Comparison of ENCODE assay signal across 7 cellular contexts in genomic region chr17:4492762-4493561, GRCh38. TPM values are rescaled to one million over a fixed set of nuclear protein-coding genes. Genes with fewer than 3 reads are reported as not detected.
DNase-seq lines count a peak whose midpoint lies in the region; ATAC-seq and TF ChIP-seq lines count a peak whose summit lies in the region.

No MANE protein-coding gene starts in this region.

- TF ChIP-seq CTCF in dorsolateral prefrontal cortex (IDR thresholded peaks at IDR 0.05 in 54 of 56, conservative IDR thresholded peaks at IDR 0.05 in 2 of 56; ENCODE audit: low read depth in 1 of 56, partially characterized antibody in 56 of 56) (no peak), neural progenitor cell (IDR thresholded peaks at IDR 0.05) (no peak), suprapubic skin (IDR thresholded peaks at IDR 0.05) (no peak)

- no peaks in the 10 kb centered on the region for H3K4me1 ChIP-seq in neural progenitor cell
- no peaks in the 10 kb centered on the region for H3K4me1 ChIP-seq in suprapubic skin

- H3K27me3 ChIP-seq in H7 (ENCODE audit: control insufficient read depth, insufficient read depth, low read length) (peaks cover 14% of the 10 kb centered on the region), dorsolateral prefrontal cortex (no peaks in the 10 kb centered on the region), neural progenitor cell (peaks cover 27% of the 10 kb centered on the region), suprapubic skin (peaks cover 6% of the 10 kb centered on the region)

- no peaks in the 10 kb centered on the region for H3K9me3 ChIP-seq in neural progenitor cell (ENCODE audit: low read depth)
- H3K9me3 ChIP-seq in suprapubic skin, result no peaks in the 10 kb centered on the region

- no peaks in the 10 kb centered on the region for H3K36me3 Mint-ChIP-seq in neural progenitor cell

- no peak overlapping the region for H3K4me3 ChIP-seq in H7 (ENCODE audit: insufficient read depth, low read depth, low read length)
- H3K4me3 ChIP-seq in dorsolateral prefrontal cortex, result no peak overlapping the region
- H3K4me3 ChIP-seq in neural progenitor cell, result no peak overlapping the region
- no peak overlapping the region for H3K4me3 ChIP-seq in suprapubic skin

- peak overlapping the region; percentile 13 for H3K4me3 Mint-ChIP-seq in neural progenitor cell

- no peak for TF ChIP-seq POLR2A in suprapubic skin (IDR thresholded peaks at IDR 0.05)

- TF ChIP-seq EP300 in suprapubic skin (IDR thresholded peaks at IDR 0.05), result no peak

- peaks cover 18% of the 10 kb centered on the region for H4K20me1 ChIP-seq in neural progenitor cell (ENCODE audit: low read depth)

- intact Hi-C loops in dorsolateral prefrontal cortex (cut with DNase I), result loop anchor here in 1 of 2 donors (10.0 kb wide), 1 partner anchor 68 kb away; no protein-coding TSS in a partner anchor

- no peak for ATAC-seq in GM21381 (IDR thresholded peaks at IDR 0.05; ENCODE audit: unreplicated experiment)

- H3K27ac ChIP-seq in dorsolateral prefrontal cortex (peak overlapping the region in 39 of 59 donors; percentile 1 to 75 (median 46)), neural progenitor cell (no peak overlapping the region), suprapubic skin (no peak overlapping the region)

- 34% methylated on average over 20 of the region's 20 CpGs for WGBS in suprapubic skin

- H3K36me3 ChIP-seq in H7 (replicated peaks; ENCODE audit: control insufficient read depth, insufficient read depth, low read length) (no peaks in the 10 kb centered on the region), neural progenitor cell (no peaks in the 10 kb centered on the region), suprapubic skin (no peaks in the 10 kb centered on the region)

- DNase-seq in H7 (peak; percentile 95), NCI-H460 (ENCODE audit: extremely low read depth, low read depth) (peak; percentile 50), dorsolateral prefrontal cortex (peak in 1 of 10 donors; percentile 44), neural progenitor cell (ENCODE audit: low spot score) (peak; percentile 90), NCI-H2029 treated with DMSO at 0.1 percent for 48 hours (lab: John Stamatoyannopoulos, UW) (no peak), suprapubic skin (ENCODE audit: low spot score in 2 of 2) (no peak)

- no peak overlapping the region for H3K9ac ChIP-seq in neural progenitor cell

- H3K27ac Mint-ChIP-seq in neural progenitor cell, result no peak overlapping the region

- no peak overlapping the region for H2AFZ ChIP-seq in neural progenitor cell (replicated peaks)

- no peaks in the 10 kb centered on the region for H3K9me3 Mint-ChIP-seq in neural progenitor cell

- H3K4me2 ChIP-seq in neural progenitor cell, result no peak overlapping the region

- H3K27me3 Mint-ChIP-seq in neural progenitor cell (ENCODE audit: insufficient read depth, low read depth), result peaks cover 22% of the 10 kb centered on the region

- no peaks in the 10 kb centered on the region for H3K79me2 ChIP-seq in neural progenitor cell (ENCODE audit: low read depth)

- H3K4me1 Mint-ChIP-seq in neural progenitor cell, result peaks cover 15% of the 10 kb centered on the region

- no peaks in the 10 kb centered on the region for H3F3A ChIP-seq in neural progenitor cell (ENCODE audit: low read depth)

RNA-seq across cellular contexts. Expression of gene SPNS2, which starts 5.7 kb away (rescaled TPM):
- 1.8 and 2.1 TPM in 2 replicates for total RNA-seq in H7 (2014; rRNA removed; shearing (Covaris generic))
- 0.52 TPM in 1 of 2 replicates, not detected in the other for total RNA-seq in NCI-H460 (2014; rRNA removed; shearing (Covaris generic))
- 0.25 TPM in 1 of 2 replicates, not detected in the other for polyA plus RNA-seq in NCI-H460 (2014; cell fraction: nucleus; rRNA removed)
- total RNA-seq in dorsolateral prefrontal cortex, result 100 to 1,000 TPM in 4 of 120 experiments, 10 to 100 TPM in 116; 41.1 to 115 (median 69.7) TPM
- 0.34 and 1.7 TPM in 2 replicates for total RNA-seq in neural progenitor cell (ENCODE audit: low replicate concordance)
- 10 to 100 TPM; 25.1 to 76.3 (median 49.6) TPM for total RNA-seq in suprapubic skin

RNA-seq across cellular contexts. Expression of gene SPNS3, which starts 59.2 kb away (rescaled TPM):
- total RNA-seq in H7 (2014; rRNA removed; shearing (Covaris generic)), result 0.52 TPM in 1 of 2 replicates, not detected in the other
- total RNA-seq in NCI-H460 (2014; rRNA removed; shearing (Covaris generic)), result not detected in 2 replicates
- not detected in 2 replicates for polyA plus RNA-seq in NCI-H460 (2014; cell fraction: nucleus; rRNA removed)
- total RNA-seq in dorsolateral prefrontal cortex (1 to 10 TPM in 43 of 120 experiments, under 1 TPM in 57, not detected in 20; 0.21 to 3.0 (median 0.81) TPM), neural progenitor cell (ENCODE audit: low replicate concordance) (not detected in 2 replicates), suprapubic skin (under 1 TPM in 1 of 4 donors, not detected in 3; 0.72 TPM)

Comparison
In these comparisons a context has a peak if more than half of its experiments do, and no peak if none do; other contexts are left out.
1. DNase-seq: peak in H7 (single experiment), NCI-H460 (single experiment) and neural progenitor cell (single experiment); none in NCI-H2029 treated with DMSO at 0.1 percent for 48 hours (single experiment) and suprapubic skin (0 of 2).
2. H3K27ac ChIP-seq: peak in dorsolateral prefrontal cortex (39 of 59); none in neural progenitor cell (single experiment) and suprapubic skin (single experiment).